Comparison of ENCODE assay signal across 14 cellular contexts in genomic region chr5:150377964-150378694, GRCh38. TPM values are rescaled to one million over a fixed set of nuclear protein-coding genes. Genes with fewer than 3 reads are reported as not detected.
DNase-seq lines count a peak whose midpoint lies in the region; ATAC-seq and TF ChIP-seq lines count a peak whose summit lies in the region.
"Had no signal": no experiment of that assay in that cellular context is flagged by ENCODE, and none has a peak within 500 bp of the region (broad histone marks: within the 10 kb centered on the region; RNA-seq: fewer than 3 reads in every experiment).

No MANE protein-coding gene starts in this region.

- H3K4me1 ChIP-seq in HUES48 (ENCODE audit: control insufficient read depth, insufficient read depth, low read length), result no peaks in the 10 kb centered on the region
- H3K4me1 ChIP-seq: thyroid gland had no signal

- DNase-seq in AG09319 (ENCODE audit: extremely low read depth, low read depth) (peak; percentile 84), dedifferentiated amniotic fluid mesenchymal stem cell (ENCODE audit: extremely low spot score) (peak; percentile 65), amygdala (lab: John Stamatoyannopoulos, UW) (no peak), DMS53 treated with DMSO at 0.1 percent for 48 hours (lab: John Stamatoyannopoulos, UW; ENCODE audit: unreplicated experiment) (no peak)
- no peak for DNase-seq in naive thymus-derived CD8-positive, alpha-beta T cell
- no peak for DNase-seq in stimulated activated CD8-positive, alpha-beta memory T cell treated with anti-CD3 and anti-CD28 coated beads, Interleukin-4, amount 100 ng/mL, for 48 hours
- DNase-seq: DMS153; effector memory CD4-positive, alpha-beta T cell; NCI-H446; T-helper 1 cell; thyroid gland had no signal

- H3K4me3 ChIP-seq in HUES48 (ENCODE audit: low read depth, low read length), result no peak overlapping the region
- H3K4me3 ChIP-seq: lung, thyroid gland had no signal

- peak overlapping the region in 6 of 10 donors; percentile 4 to 77 (median 60) for H3K27ac Mint-ChIP-seq in naive thymus-derived CD8-positive, alpha-beta T cell

- H3K27me3 ChIP-seq in HUES48 (ENCODE audit: control insufficient read depth, insufficient read depth, low read length), result no peaks in the 10 kb centered on the region
- H3K27me3 ChIP-seq: thyroid gland had no signal

- H3K27ac ChIP-seq in HUES48 (ENCODE audit: low read depth, low read length), result peak overlapping the region; percentile 51
- H3K27ac ChIP-seq: thyroid gland had no signal

- no peaks in the 10 kb centered on the region for H3K9me3 ChIP-seq in HUES48 (ENCODE audit: control insufficient read depth, insufficient read depth, low read length)
- H3K9me3 ChIP-seq: thyroid gland had no signal

- no peak overlapping the region for H3K9ac ChIP-seq in HUES48 (ENCODE audit: low read depth, low read length)

- no peaks in the 10 kb centered on the region for H3K9me3 Mint-ChIP-seq in naive thymus-derived CD8-positive, alpha-beta T cell

- POLR2A ChIA-PET in naive thymus-derived CD8-positive, alpha-beta T cell (lab: Charles Lee), result no interaction called here

- no peaks in the 10 kb centered on the region for H3K27me3 Mint-ChIP-seq in naive thymus-derived CD8-positive, alpha-beta T cell

- ATAC-seq in naive thymus-derived CD8-positive, alpha-beta T cell, result no peak
- no peak for ATAC-seq in GM21723 (IDR thresholded peaks at IDR 0.05; ENCODE audit: unreplicated experiment)

- no peak overlapping the region for H3K4me3 Mint-ChIP-seq in naive thymus-derived CD8-positive, alpha-beta T cell

- H3K4me1 Mint-ChIP-seq in naive thymus-derived CD8-positive, alpha-beta T cell, result peaks cover 0 to 11% (median 5%) of the 10 kb centered on the region in 4 donors

- TF ChIP-seq CTCF in AG09319 (IDR thresholded peaks at IDR 0.05; ENCODE audit: low read depth, low read length), result no peak

- peaks cover 100% of the 10 kb centered on the region for H3K36me3 ChIP-seq in HUES48 (ENCODE audit: control insufficient read depth, insufficient read depth, low read length)

- peaks cover 0 to 99% (median 5%) of the 10 kb centered on the region in 3 donors for H3K36me3 Mint-ChIP-seq in naive thymus-derived CD8-positive, alpha-beta T cell

RNA-seq across cellular contexts. Expression of gene TCOF1, which starts 20.6 kb away (rescaled TPM):
- total RNA-seq in naive thymus-derived CD8-positive, alpha-beta T cell, result 10 to 100 TPM; 61.5 to 64.6 TPM
- polyA plus RNA-seq in naive thymus-derived CD8-positive, alpha-beta T cell, result 10 to 100 TPM in 1 of 3 donors, 1 to 10 TPM in 2; 1.8 to 24.7 (median 3.3) TPM

RNA-seq across cellular contexts. Expression of gene CD74, which starts 34.6 kb away (rescaled TPM):
- 100 to 1,000 TPM; 288 to 293 TPM for total RNA-seq in naive thymus-derived CD8-positive, alpha-beta T cell
- polyA plus RNA-seq in naive thymus-derived CD8-positive, alpha-beta T cell, result 100 to 1,000 TPM; 310 to 415 (median 407) TPM

Comparison
In these comparisons a context has a peak if more than half of its experiments do, and no peak if none do; other contexts are left out.
1. DNase-seq: peak in AG09319 (single experiment) and dedifferentiated amniotic fluid mesenchymal stem cell (single experiment); none in naive thymus-derived CD8-positive, alpha-beta T cell (0 of 10), stimulated activated CD8-positive, alpha-beta memory T cell treated with anti-CD3 and anti-CD28 coated beads, Interleukin-4, amount 100 ng/mL, for 48 hours (single experiment), amygdala (0 of 56) and DMS53 treated with DMSO at 0.1 percent for 48 hours (single experiment).